3 cellular contexts compared by ENCODE assay signal in genomic region chr11:119681537-119681936, GRCh38.
TF ChIP-seq lines count a peak whose summit lies in the region.

No MANE protein-coding gene starts in this region.

TF ChIP-seq in SK-N-SH, 30 proteins besides CTCF, POLR2A, EP300 and RAD21 (continued from another document):
- TF ChIP-seq GATA2 (CRISPR knock-in tag; IDR thresholded peaks at IDR 0.05) = no peak
- TF ChIP-seq, protein P1, sequence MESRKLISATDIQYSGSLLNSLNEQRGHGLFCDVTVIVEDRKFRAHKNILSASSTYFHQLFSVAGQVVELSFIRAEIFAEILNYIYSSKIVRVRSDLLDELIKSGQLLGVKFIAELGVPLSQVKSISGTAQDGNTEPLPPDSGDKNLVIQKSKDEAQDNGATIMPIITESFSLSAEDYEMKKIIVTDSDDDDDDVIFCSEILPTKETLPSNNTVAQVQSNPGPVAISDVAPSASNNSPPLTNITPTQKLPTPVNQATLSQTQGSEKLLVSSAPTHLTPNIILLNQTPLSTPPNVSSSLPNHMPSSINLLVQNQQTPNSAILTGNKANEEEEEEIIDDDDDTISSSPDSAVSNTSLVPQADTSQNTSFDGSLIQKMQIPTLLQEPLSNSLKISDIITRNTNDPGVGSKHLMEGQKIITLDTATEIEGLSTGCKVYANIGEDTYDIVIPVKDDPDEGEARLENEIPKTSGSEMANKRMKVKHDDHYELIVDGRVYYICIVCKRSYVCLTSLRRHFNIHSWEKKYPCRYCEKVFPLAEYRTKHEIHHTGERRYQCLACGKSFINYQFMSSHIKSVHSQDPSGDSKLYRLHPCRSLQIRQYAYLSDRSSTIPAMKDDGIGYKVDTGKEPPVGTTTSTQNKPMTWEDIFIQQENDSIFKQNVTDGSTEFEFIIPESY (IDR thresholded peaks at IDR 0.05; ENCODE audit: borderline replicate concordance, low read depth) = no peak
- TF ChIP-seq, protein P2, sequence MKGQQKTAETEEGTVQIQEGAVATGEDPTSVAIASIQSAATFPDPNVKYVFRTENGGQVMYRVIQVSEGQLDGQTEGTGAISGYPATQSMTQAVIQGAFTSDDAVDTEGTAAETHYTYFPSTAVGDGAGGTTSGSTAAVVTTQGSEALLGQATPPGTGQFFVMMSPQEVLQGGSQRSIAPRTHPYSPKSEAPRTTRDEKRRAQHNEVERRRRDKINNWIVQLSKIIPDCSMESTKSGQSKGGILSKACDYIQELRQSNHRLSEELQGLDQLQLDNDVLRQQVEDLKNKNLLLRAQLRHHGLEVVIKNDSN (IDR thresholded peaks at IDR 0.05; ENCODE audit: borderline replicate concordance, low read depth) = no peak
- no peak for TF ChIP-seq FOSL2 (IDR thresholded peaks at IDR 0.05; ENCODE audit: borderline replicate concordance, low read depth)
- no peak for TF ChIP-seq SIN3A (IDR thresholded peaks at IDR 0.05; ENCODE audit: borderline replicate concordance, low read depth, low read length)
- no peak for TF ChIP-seq TEAD4 (IDR thresholded peaks at IDR 0.05; ENCODE audit: borderline replicate concordance, insufficient read depth)
- no peak for TF ChIP-seq NFIC (IDR thresholded peaks at IDR 0.05; ENCODE audit: borderline replicate concordance)

TF ChIP-seq in SK-N-SH treated with all-trans-retinoic acid at 6 μM for 48 hours, 23 proteins besides CTCF, POLR2A, EP300 and RAD21 (continued from another document):
- TF ChIP-seq TCF4 (CRISPR knock-in tag; IDR thresholded peaks at IDR 0.05; ENCODE audit: borderline replicate concordance) (no peak), BACH2 (CRISPR knock-in tag; IDR thresholded peaks at IDR 0.05; ENCODE audit: borderline replicate concordance) (no peak), ARNTL (CRISPR knock-in tag; IDR thresholded peaks at IDR 0.05; ENCODE audit: borderline replicate concordance, low read depth) (no peak), ZNF565 (CRISPR knock-in tag; conservative IDR thresholded peaks at IDR 0.05; ENCODE audit: low read depth) (no peak), ZNF8 (CRISPR knock-in tag; IDR thresholded peaks at IDR 0.05) (no peak), OSR1 (CRISPR knock-in tag; IDR thresholded peaks at IDR 0.05) (no peak), ZFP3 (CRISPR knock-in tag; IDR thresholded peaks at IDR 0.05) (no peak), SNAI2 (CRISPR knock-in tag; IDR thresholded peaks at IDR 0.05) (no peak)
TF ChIP-seq in SK-N-SH treated with all-trans-retinoic acid at 6 μM for 48 hours: peak in this region for 0.

TF ChIP-seq in HepG2, 621 proteins besides CTCF, POLR2A, EP300 and RAD21 (continued from another document):
- TF ChIP-seq ZSCAN21 (CRISPR knock-in tag; IDR thresholded peaks at IDR 0.05; ENCODE audit: borderline replicate concordance) = no peak
- peak; percentile 23 for TF ChIP-seq STAG1 (CRISPR knock-in tag; IDR thresholded peaks at IDR 0.05)
- 0 out of 2 replicates have a peak, but pooled peaks have one; percentile 25 for TF ChIP-seq HNRNPL (IDR thresholded peaks at IDR 0.05; ENCODE audit: low read depth, low read length)
- no peak for TF ChIP-seq ZFP82 (CRISPR knock-in tag; IDR thresholded peaks at IDR 0.05; ENCODE audit: borderline replicate concordance)
TF ChIP-seq in HepG2: peak in this region for 3.
